26 cellular contexts compared by ENCODE assay signal in the genomic region with DNA sequence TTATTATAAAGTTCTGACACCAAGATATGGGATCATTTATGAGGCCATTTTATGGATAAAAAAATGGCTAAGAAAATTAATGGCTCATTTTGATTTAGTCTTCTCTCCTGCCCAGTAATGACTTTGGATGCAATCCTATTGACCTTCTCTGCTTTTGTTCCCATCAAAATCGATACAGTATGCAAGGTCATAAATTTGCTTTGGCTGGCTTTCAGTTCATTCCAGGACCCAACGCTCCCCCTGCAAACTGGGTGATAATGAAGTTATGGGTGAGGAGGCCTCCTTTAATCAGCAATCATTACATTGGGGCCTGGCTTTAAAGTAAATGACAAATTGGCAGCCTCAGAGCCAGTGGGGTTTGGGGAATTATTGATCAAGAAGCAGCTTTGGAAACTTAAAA.
DNase-seq lines count a peak whose midpoint lies in the region; ATAC-seq, FAIRE-seq and TF ChIP-seq lines count a peak whose summit lies in the region.
"Had no signal": no experiment of that assay in that cellular context is flagged by ENCODE, and none has a peak within 500 bp of the region (broad histone marks: within the 10 kb centered on the region; RNA-seq: fewer than 3 reads in every experiment).

No MANE protein-coding gene starts in this region.

- H3K4me1 ChIP-seq in liver (ENCODE audit: control insufficient read depth in 4 of 4, insufficient read depth in 4 of 4, low read length in 3 of 4) (peaks cover 0 to 2% (median 0%) of the 10 kb centered on the region in 4 donors), HepG2 (ENCODE audit: insufficient read depth, low read length) (no peaks in the 10 kb centered on the region), small intestine (ENCODE audit: control insufficient read depth in 2 of 2, insufficient read depth in 1 of 2, low read depth in 1 of 2, low read length in 1 of 2) (no peaks in the 10 kb centered on the region)
- H3K4me1 ChIP-seq: A549 had no signal

- H3K4me3 ChIP-seq in liver (ENCODE audit: low read depth in 1 of 3, low read length in 3 of 3): no peak overlapping the region
- no peak overlapping the region for H3K4me3 ChIP-seq in HepG2 (replicated peaks in 1 of 3; ENCODE audit: insufficient read depth in 1 of 3, low read depth in 2 of 3, low read length in 3 of 3)
- H3K4me3 ChIP-seq in small intestine (ENCODE audit: low read depth in 1 of 2, low read length in 2 of 2): no peak overlapping the region
- H3K4me3 ChIP-seq: A549; BLaER1 treated with 17β-estradiol and CSF1 and Interleukin-3, amounts not matched to agents 10 nM and 100 nM had no signal

- H3K79me2 ChIP-seq in HepG2 (ENCODE audit: insufficient read depth, low read length): no peaks in the 10 kb centered on the region

- intact Hi-C loops in HepG2 (cut with micrococcal nuclease; ENCODE audit: unreplicated experiment): no loop called here

- in situ Hi-C loops in HepG2 (cut with HindIII; ENCODE audit: extremely low pct_ligation_motif_present, low pct_unique_long_range_greater_than_20kb): no loop called here

- CTCF ChIA-PET in HepG2 (lab: Yijun Ruan, JAX; ENCODE audit: low intra/inter-chr PET ratio, low total read pairs): no interaction called here

- H3K9me3 ChIP-seq in liver (ENCODE audit: control insufficient read depth in 4 of 4, low read length in 3 of 4): no peaks in the 10 kb centered on the region
- H3K9me3 ChIP-seq in HepG2 (ENCODE audit: low read length): no peaks in the 10 kb centered on the region
- H3K9me3 ChIP-seq in small intestine (ENCODE audit: control insufficient read depth, low read depth): no peaks in the 10 kb centered on the region
- H3K9me3 ChIP-seq: A549, Caco-2 had no signal

- FAIRE-seq in HepG2 (lab: Jason Lieb, UNC) (no peak), small intestine (lab: Jason Lieb, UNC) (no peak)
- FAIRE-seq: A549, D721Med, GM12891 had no signal

- no TSS peak for BruUV-seq in HepG2 (replicated peaks; lab: Mats Ljungman, UMichigan)

- POLR2A ChIA-PET in HepG2 (lab: Yijun Ruan, JAX): no interaction called here

- no peak for DNase-seq in HepG2 (ENCODE audit: low spot score)
- DNase-seq in left lobe of liver (ENCODE audit: low spot score): no peak
- peak; percentile 44 for DNase-seq in mucosa of gallbladder (ENCODE audit: low spot score)
- DNase-seq in small intestine: peak; percentile 2
- no peak for DNase-seq in DMS 273 (lab: John Stamatoyannopoulos, UW; ENCODE audit: unreplicated experiment)
- no peak for DNase-seq in SW480 (ENCODE audit: low spot score)
- DNase-seq: AML-193; Caco-2; Calu3; CD4-positive, alpha-beta T cell; CD8-positive, alpha-beta T cell; DMS 273 treated with DMSO at 0.1 percent for 48 hours; DMS153; DMS53; DMS79; DND-41; EL; GDM1 had no signal

- no peak overlapping the region for H2AFZ ChIP-seq in HepG2 (ENCODE audit: low read length)

- WGBS in liver: 26% methylated on average over 2 of the region's 2 CpGs
- 0% methylated on average over 2 of the region's 2 CpGs for WGBS in HepG2 (ENCODE audit: low lambda C conversion rate)
- 2 to 53% (median 25%) methylated on average over 2 of the region's 2 CpGs for WGBS in small intestine, 3 donors

- no peak overlapping the region for H3K27ac ChIP-seq in liver (ENCODE audit: low read depth in 1 of 2, low read length in 2 of 2)
- no peak overlapping the region for H3K27ac ChIP-seq in HepG2 (ENCODE audit: extremely low read length, insufficient read depth, low read length)
- H3K27ac ChIP-seq in small intestine (ENCODE audit: low read depth in 1 of 2, low read length in 1 of 2): no peak overlapping the region
- H3K27ac ChIP-seq: 22Rv1; A549; BLaER1 treated with 17β-estradiol and CSF1 and Interleukin-3, amounts not matched to agents 10 nM and 100 nM; C4-2B had no signal

- no peak for TF ChIP-seq POLR2A in HepG2 (IDR thresholded peaks at IDR 0.05; ENCODE audit: insufficient read depth in 1 of 2, low read depth in 2 of 2, low read length in 2 of 2)

- no peaks in the 10 kb centered on the region for H4K20me1 ChIP-seq in HepG2 (ENCODE audit: insufficient read depth, low read length)
- H4K20me1 ChIP-seq: BLaER1 treated with 17β-estradiol and CSF1 and Interleukin-3, amounts not matched to agents 10 nM and 100 nM had no signal

- H3K27me3 ChIP-seq in liver (ENCODE audit: control insufficient read depth in 4 of 4, insufficient read depth in 4 of 4, low read length in 3 of 4) (no peaks in the 10 kb centered on the region), HepG2 (ENCODE audit: control insufficient read depth in 1 of 2, insufficient read depth in 2 of 2, low read length in 2 of 2) (no peaks in the 10 kb centered on the region), small intestine (ENCODE audit: control insufficient read depth in 2 of 2, insufficient read depth in 2 of 2, low read length in 2 of 2) (no peaks in the 10 kb centered on the region)
- H3K27me3 ChIP-seq: BLaER1 treated with 17β-estradiol and CSF1 and Interleukin-3, amounts not matched to agents 10 nM and 100 nM had no signal

- no peak for TF ChIP-seq EP300 in HepG2 (IDR thresholded peaks at IDR 0.05; ENCODE audit: low read depth in 2 of 2, low read length in 2 of 2)
- no peak for TF ChIP-seq EP300 in HepG2 (CRISPR knock-in tag; IDR thresholded peaks at IDR 0.05; ENCODE audit: borderline replicate concordance)

- no peak overlapping the region for H3K4me2 ChIP-seq in HepG2 (ENCODE audit: low read depth, low read length)
- H3K4me2 ChIP-seq: A549; BLaER1 treated with 17β-estradiol and CSF1 and Interleukin-3, amounts not matched to agents 10 nM and 100 nM had no signal

- H3K9ac ChIP-seq in liver (ENCODE audit: low read depth in 1 of 2, low read length in 2 of 2): no peak overlapping the region
- no peak overlapping the region for H3K9ac ChIP-seq in HepG2 (ENCODE audit: insufficient read depth, low read depth, low read length)
- H3K9ac ChIP-seq: BLaER1 treated with 17β-estradiol and CSF1 and Interleukin-3, amounts not matched to agents 10 nM and 100 nM had no signal

- ATAC-seq in HepG2 (no peak), left lobe of liver (peak; percentile 38), GM21390 (IDR thresholded peaks at IDR 0.05; ENCODE audit: unreplicated experiment) (no peak)
- ATAC-seq: A549; CD8-positive, alpha-beta T cell had no signal

- TF ChIP-seq CTCF in liver (IDR thresholded peaks at IDR 0.05; ENCODE audit: low read depth, low read length, missing input control) (no peak), HepG2 (CRISPR knock-in tag; IDR thresholded peaks at IDR 0.05) (no peak)

- H3K36me3 ChIP-seq in liver (ENCODE audit: control insufficient read depth in 4 of 4, insufficient read depth in 3 of 4, low read depth in 1 of 4, low read length in 3 of 4) (no peaks in the 10 kb centered on the region), HepG2 (replicated peaks in 1 of 2; ENCODE audit: control insufficient read depth in 1 of 2, insufficient read depth in 2 of 2, low read length in 2 of 2) (no peaks in the 10 kb centered on the region), small intestine (ENCODE audit: control insufficient read depth in 2 of 2, insufficient read depth in 2 of 2, low read length in 2 of 2) (no peaks in the 10 kb centered on the region)
- H3K36me3 ChIP-seq: BLaER1 treated with 17β-estradiol and CSF1 and Interleukin-3, amounts not matched to agents 10 nM and 100 nM had no signal

- TF ChIP-seq RAD21 in liver (IDR thresholded peaks at IDR 0.05) (peak in 1 of 2 donors; percentile 6), HepG2 (CRISPR knock-in tag; IDR thresholded peaks at IDR 0.05) (no peak)

TF ChIP-seq in liver, 16 proteins besides CTCF, POLR2A, EP300 and RAD21 (continues in another document):
- TF ChIP-seq, protein P1, sequence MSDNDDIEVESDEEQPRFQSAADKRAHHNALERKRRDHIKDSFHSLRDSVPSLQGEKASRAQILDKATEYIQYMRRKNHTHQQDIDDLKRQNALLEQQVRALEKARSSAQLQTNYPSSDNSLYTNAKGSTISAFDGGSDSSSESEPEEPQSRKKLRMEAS (IDR thresholded peaks at IDR 0.05): no peak
- no peak for TF ChIP-seq RXRA (IDR thresholded peaks at IDR 0.05)

TF ChIP-seq in HepG2, 621 proteins besides CTCF, POLR2A, EP300 and RAD21 (continues in another document):
- TF ChIP-seq GATAD1 (CRISPR knock-in tag; IDR thresholded peaks at IDR 0.05) (no peak), SIX1 (CRISPR knock-in tag; IDR thresholded peaks at IDR 0.05; ENCODE audit: borderline replicate concordance) (no peak), TEAD2 (CRISPR knock-in tag; IDR thresholded peaks at IDR 0.05) (no peak), ZNF44 (CRISPR knock-in tag; IDR thresholded peaks at IDR 0.05) (no peak)
- TF ChIP-seq, protein P2, sequence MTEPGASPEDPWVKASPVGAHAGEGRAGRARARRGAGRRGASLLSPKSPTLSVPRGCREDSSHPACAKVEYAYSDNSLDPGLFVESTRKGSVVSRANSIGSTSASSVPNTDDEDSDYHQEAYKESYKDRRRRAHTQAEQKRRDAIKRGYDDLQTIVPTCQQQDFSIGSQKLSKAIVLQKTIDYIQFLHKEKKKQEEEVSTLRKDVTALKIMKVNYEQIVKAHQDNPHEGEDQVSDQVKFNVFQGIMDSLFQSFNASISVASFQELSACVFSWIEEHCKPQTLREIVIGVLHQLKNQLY (CRISPR knock-in tag; IDR thresholded peaks at IDR 0.05): no peak
- TF ChIP-seq, protein P3, sequence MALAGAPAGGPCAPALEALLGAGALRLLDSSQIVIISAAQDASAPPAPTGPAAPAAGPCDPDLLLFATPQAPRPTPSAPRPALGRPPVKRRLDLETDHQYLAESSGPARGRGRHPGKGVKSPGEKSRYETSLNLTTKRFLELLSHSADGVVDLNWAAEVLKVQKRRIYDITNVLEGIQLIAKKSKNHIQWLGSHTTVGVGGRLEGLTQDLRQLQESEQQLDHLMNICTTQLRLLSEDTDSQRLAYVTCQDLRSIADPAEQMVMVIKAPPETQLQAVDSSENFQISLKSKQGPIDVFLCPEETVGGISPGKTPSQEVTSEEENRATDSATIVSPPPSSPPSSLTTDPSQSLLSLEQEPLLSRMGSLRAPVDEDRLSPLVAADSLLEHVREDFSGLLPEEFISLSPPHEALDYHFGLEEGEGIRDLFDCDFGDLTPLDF (CRISPR knock-in tag; IDR thresholded peaks at IDR 0.05): no peak
- TF ChIP-seq, protein P4, sequence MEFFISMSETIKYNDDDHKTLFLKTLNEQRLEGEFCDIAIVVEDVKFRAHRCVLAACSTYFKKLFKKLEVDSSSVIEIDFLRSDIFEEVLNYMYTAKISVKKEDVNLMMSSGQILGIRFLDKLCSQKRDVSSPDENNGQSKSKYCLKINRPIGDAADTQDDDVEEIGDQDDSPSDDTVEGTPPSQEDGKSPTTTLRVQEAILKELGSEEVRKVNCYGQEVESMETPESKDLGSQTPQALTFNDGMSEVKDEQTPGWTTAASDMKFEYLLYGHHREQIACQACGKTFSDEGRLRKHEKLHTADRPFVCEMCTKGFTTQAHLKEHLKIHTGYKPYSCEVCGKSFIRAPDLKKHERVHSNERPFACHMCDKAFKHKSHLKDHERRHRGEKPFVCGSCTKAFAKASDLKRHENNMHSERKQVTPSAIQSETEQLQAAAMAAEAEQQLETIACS (CRISPR knock-in tag; IDR thresholded peaks at IDR 0.05): no peak

Comparison
In these comparisons a context has a peak if more than half of its experiments do, and no peak if none do; other contexts are left out.
1. DNase-seq: peak in mucosa of gallbladder (single experiment) and small intestine (single experiment); none in HepG2 (single experiment), left lobe of liver (single experiment), DMS 273 (single experiment) and SW480 (single experiment).